1 cellular context compared by ENCODE assay signal in the genomic region with DNA sequence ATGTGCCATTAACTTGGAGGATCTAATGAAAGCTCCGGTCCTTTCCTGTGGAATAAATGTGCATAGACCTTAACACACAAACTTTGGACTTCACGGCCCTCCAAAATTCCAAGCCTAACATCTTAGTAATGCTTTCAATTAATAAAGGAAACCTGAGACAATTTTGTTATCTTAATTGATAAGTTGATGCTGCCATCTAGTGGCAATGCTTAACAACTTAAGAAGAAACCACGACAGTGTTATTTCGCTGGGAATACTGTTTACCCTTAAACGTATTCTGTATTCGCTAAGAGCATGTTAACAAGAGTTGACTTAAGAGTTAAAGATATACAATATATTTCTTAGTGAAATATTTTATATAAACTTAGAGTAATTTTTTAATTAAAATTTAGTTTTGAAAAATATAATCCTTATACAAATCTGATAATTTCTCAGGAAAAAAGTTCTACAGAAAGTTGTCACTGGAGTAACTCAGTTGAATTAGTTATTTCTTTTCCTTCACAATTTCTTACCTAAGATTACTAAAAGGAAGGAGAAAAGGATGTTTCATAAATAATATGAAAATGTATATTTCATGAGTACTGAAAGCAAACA.
TF ChIP-seq lines count a peak whose summit lies in the region.

No MANE protein-coding gene starts in this region.

TF ChIP-seq in H1, 55 proteins besides CTCF, POLR2A, EP300 and RAD21 (continued from another document):
- TF ChIP-seq MAX (IDR thresholded peaks at IDR 0.05) (no peak), HDAC6 (IDR thresholded peaks at IDR 0.05; ENCODE audit: low read depth, low read length) (no peak), ZNF274 (IDR thresholded peaks at IDR 0.05; ENCODE audit: borderline replicate concordance, extremely low read depth, low read length) (no peak), SRF (IDR thresholded peaks at IDR 0.05; ENCODE audit: low read depth, low read length) (no peak), TAF7 (optimal IDR thresholded peaks at IDR 0.05; ENCODE audit: borderline replicate concordance, low read depth, low read length) (no peak), CHD1 (IDR thresholded peaks at IDR 0.05; ENCODE audit: low read depth, low read length) (no peak), SAP30 (IDR thresholded peaks at IDR 0.05; ENCODE audit: insufficient read depth, insufficient replicate concordance, low read length) (no peak), NRF1 (IDR thresholded peaks at IDR 0.05; ENCODE audit: low read depth, low read length) (no peak), KDM4A (IDR thresholded peaks at IDR 0.05; ENCODE audit: low read depth, low read length, severe bottlenecking) (no peak), BCL11A (IDR thresholded peaks at IDR 0.05; ENCODE audit: low read depth in 2 of 2, low read length in 2 of 2) (no peak)
TF ChIP-seq in H1: peak in this region for 0.
